In the genomic region with DNA sequence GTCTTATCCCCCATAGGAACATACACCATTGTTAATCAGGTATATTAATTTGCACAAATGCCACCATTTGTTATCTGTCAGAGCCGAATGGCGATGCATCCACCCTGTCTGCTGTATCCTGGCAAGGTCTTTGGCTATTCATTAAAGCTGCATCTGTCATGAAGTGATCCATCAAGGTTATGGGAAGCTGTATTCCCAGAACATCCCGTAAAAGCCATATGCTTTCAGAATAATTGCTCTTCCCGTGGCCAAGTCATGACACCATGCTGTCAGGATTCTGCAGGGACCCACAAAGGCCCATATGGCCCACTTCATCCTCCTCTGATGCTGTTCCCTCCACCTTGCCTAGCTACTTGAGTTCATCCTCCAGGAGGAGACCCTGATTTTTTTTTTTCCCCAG, we compare ENCODE assay signal across 14 cellular contexts.
DNase-seq lines count a peak whose midpoint lies in the region; ATAC-seq and TF ChIP-seq lines count a peak whose summit lies in the region.
"Had no signal": no experiment of that assay in that cellular context is flagged by ENCODE, and none has a peak within 500 bp of the region (broad histone marks: within the 10 kb centered on the region; RNA-seq: fewer than 3 reads in every experiment).

No MANE protein-coding gene starts in this region.

- H3K4me3 Mint-ChIP-seq in CD4-positive, alpha-beta T cell: no peak overlapping the region
- peak overlapping the region in 1 of 4 donors; percentile 35 for H3K4me3 Mint-ChIP-seq in IgD-negative memory B cell
- H3K4me3 Mint-ChIP-seq: CD4-positive, CD25-positive, alpha-beta regulatory T cell had no signal

- no peaks in the 10 kb centered on the region for H3K9me3 ChIP-seq in CD4-positive, alpha-beta T cell (ENCODE audit: control insufficient read depth, low read length)
- no peaks in the 10 kb centered on the region for H3K9me3 ChIP-seq in Panc1 (ENCODE audit: control insufficient read depth, insufficient read depth, low read depth, low read length)

- in situ Hi-C loops in Panc1 (cut with HindIII; ENCODE audit: low pct_unique_long_range_greater_than_20kb, low sequenced_read_pairs): no loop called here

- H3K27me3 ChIP-seq in CD4-positive, alpha-beta T cell (ENCODE audit: control insufficient read depth, insufficient read depth, low read length): no peaks in the 10 kb centered on the region
- no peaks in the 10 kb centered on the region for H3K27me3 ChIP-seq in Panc1 (ENCODE audit: control insufficient read depth, insufficient read depth, low read length)

- no peaks in the 10 kb centered on the region for H3K4me1 Mint-ChIP-seq in CD4-positive, alpha-beta T cell (ENCODE audit: low read depth)
- peaks cover 0 to 9% (median 5%) of the 10 kb centered on the region in 3 donors for H3K4me1 Mint-ChIP-seq in IgD-negative memory B cell

- H3K27ac ChIP-seq in CD4-positive, alpha-beta T cell (ENCODE audit: low read depth, low read length): no peak overlapping the region
- no peak overlapping the region for H3K27ac ChIP-seq in Panc1 (ENCODE audit: low read length)
- H3K27ac ChIP-seq: SK-N-MC had no signal

- no peaks in the 10 kb centered on the region for H3K4me1 ChIP-seq in Panc1 (ENCODE audit: control insufficient read depth, insufficient read depth, low read length)

- no peaks in the 10 kb centered on the region for H3K9me3 Mint-ChIP-seq in CD4-positive, alpha-beta T cell
- H3K9me3 Mint-ChIP-seq in IgD-negative memory B cell: no peaks in the 10 kb centered on the region
- H3K9me3 Mint-ChIP-seq: CD4-positive, CD25-positive, alpha-beta regulatory T cell had no signal

- no peaks in the 10 kb centered on the region for H3K27me3 Mint-ChIP-seq in CD4-positive, alpha-beta T cell
- H3K27me3 Mint-ChIP-seq in IgD-negative memory B cell: no peaks in the 10 kb centered on the region
- H3K27me3 Mint-ChIP-seq: CD4-positive, CD25-positive, alpha-beta regulatory T cell had no signal

- DNase-seq in CD4-positive, alpha-beta T cell: no peak
- DNase-seq in Panc1 (ENCODE audit: low read depth, low spot score) (no peak), islet precursor cell (peak; percentile 12), NCI-H226 (no peak), T-helper 1 cell (no peak)
- DNase-seq in central memory CD4-positive, alpha-beta T cell: no peak
- DNase-seq: ACHN; CD4-positive, CD25-positive, alpha-beta regulatory T cell; GOT3; NCI-H1092; NCI-H526 treated with DMSO at 0.1 percent for 48 hours had no signal

- intact Hi-C loops in CD4-positive, alpha-beta T cell (cut with DNase I, micrococcal nuclease): loop anchor here in 1 of 2 experiments (5.0 kb wide), 1 partner anchor 183 kb away; no protein-coding TSS in a partner anchor
- intact Hi-C loops in Panc1 (cut with micrococcal nuclease; ENCODE audit: unreplicated experiment): no loop called here

- TF ChIP-seq CTCF in CD4-positive, alpha-beta T cell (IDR thresholded peaks at IDR 0.05): no peak
- no peak for TF ChIP-seq CTCF in Panc1 (IDR thresholded peaks at IDR 0.05)

- no peaks in the 10 kb centered on the region; the same call in 1 of the 2 replicates for H3K36me3 ChIP-seq in Panc1 (ENCODE audit: control insufficient read depth, insufficient read depth, low read length)

- no peak overlapping the region for H3K4me3 ChIP-seq in Panc1 (ENCODE audit: low read depth in 2 of 2, low read length in 2 of 2)
- H3K4me3 ChIP-seq: SK-N-MC had no signal

- CTCF ChIA-PET in CD4-positive, alpha-beta T cell (lab: Charles Lee): no interaction called here
- CTCF ChIA-PET in Panc1 (lab: Charles Lee): no interaction called here

- H3K27ac Mint-ChIP-seq in CD4-positive, alpha-beta T cell: peak overlapping the region; percentile 59
- peak overlapping the region in 2 of 3 donors; percentile 21 to 68 for H3K27ac Mint-ChIP-seq in IgD-negative memory B cell

- POLR2A ChIA-PET in CD4-positive, alpha-beta T cell (lab: Charles Lee): no interaction called here
- POLR2A ChIA-PET in Panc1 (lab: Charles Lee): interaction anchor here (0.6 kb wide), 1 partner anchor 381 kb away, joined by 3 read pairs; no protein-coding TSS in a partner anchor

- ATAC-seq in CD4-positive, alpha-beta T cell (ENCODE audit: poor library complexity): no peak
- ATAC-seq in Panc1: no peak
- ATAC-seq: Right ventricle myocardium inferior had no signal

- H3K36me3 Mint-ChIP-seq in CD4-positive, alpha-beta T cell (ENCODE audit: low read depth): peaks cover 99% of the 10 kb centered on the region
- H3K36me3 Mint-ChIP-seq in IgD-negative memory B cell: peaks cover 2% of the 10 kb centered on the region

- BruUV-seq in Panc1 (replicated peaks; lab: Mats Ljungman, UMichigan): TSS peak; percentile 8
